ENCODE assay signal across 17 cellular contexts in the genomic region with DNA sequence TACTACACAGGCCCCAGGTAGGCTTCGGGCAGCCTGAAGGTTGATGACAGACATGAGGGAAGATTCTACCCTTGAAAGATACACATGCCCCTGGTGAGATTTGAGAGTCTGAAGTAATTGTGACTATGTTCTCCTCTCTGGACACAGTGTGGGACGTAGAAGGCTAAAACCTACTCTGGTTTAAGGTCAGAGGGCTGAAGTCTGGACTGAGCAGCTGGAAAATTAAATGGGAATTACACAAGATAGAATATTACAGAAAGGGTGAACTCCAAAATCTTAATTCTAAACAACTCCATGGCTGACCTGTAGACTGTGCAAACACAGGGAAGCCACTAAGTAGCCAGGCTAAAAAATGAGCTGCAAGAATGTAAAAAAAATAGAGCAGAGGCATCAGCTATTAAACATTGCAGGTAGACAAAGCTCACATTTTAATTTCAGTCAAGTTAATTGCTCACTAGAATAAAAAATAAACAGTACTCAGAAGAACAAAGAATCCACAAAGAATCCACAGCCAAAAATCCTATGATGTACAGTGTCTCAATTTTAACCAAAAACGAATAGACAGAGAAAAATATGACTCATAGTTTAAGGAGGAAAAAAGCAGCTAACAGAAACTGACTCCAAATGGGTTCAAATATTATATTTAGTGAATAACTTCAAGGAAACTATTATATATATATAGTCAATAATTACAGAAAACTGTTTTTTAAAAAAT.
"Had no signal": no experiment of that assay in that cellular context is flagged by ENCODE, and none has a peak within 500 bp of the region (broad histone marks: within the 10 kb centered on the region; RNA-seq: fewer than 3 reads in every experiment).

No MANE protein-coding gene starts in this region.

- H2AFZ ChIP-seq: hepatocyte had no signal

- H3K4me2 ChIP-seq: hepatocyte had no signal

- H3K36me3 ChIP-seq: cardiac muscle cell, spleen, thoracic aorta, upper lobe of right lung had no signal

- ATAC-seq: activated CD4-positive, alpha-beta T cell treated with anti-CD3 and anti-CD28 coated beads for 36 hours; activated naive CD4-positive, alpha-beta T cell treated with anti-CD3 and anti-CD28 coated beads, Interleukin-2, amount 50 U/mL, for 72 hours; natural killer cell treated with Interleukin-12 subunit alpha and Interleukin-12 subunit beta and Interleukin-15 and Interleukin-18, amount 100 ng/mL, for 72 hours; stimulated activated memory B cell treated with anti-CD40 and anti-IgM and Interleukin-4, amounts not matched to agents 10 μg/mL and 1 μg/mL and 100 μg/mL, for 72 hours; upper lobe of right lung had no signal

- DNase-seq: activated CD4-positive, alpha-beta T cell treated with anti-CD3 and anti-CD28 coated beads for 36 hours; activated CD4-positive, alpha-beta T cell treated with anti-CD3 and anti-CD28 coated beads, Interleukin-2, amount 50 U/mL, for 48 hours; activated gamma-delta T cell treated with Interleukin-2 at 50 U/mL for 16 hours; endodermal cell; mesendoderm; posterior cingulate gyrus; spleen; stimulated activated CD4-positive, alpha-beta T cell treated with anti-CD3 and anti-CD28 coated beads, Interleukin-4, amount 100 ng/mL, for 4 hours; upper lobe of right lung had no signal

- H3K27me3 ChIP-seq: cardiac muscle cell, hepatocyte, spleen, upper lobe of right lung had no signal

- H3K4me1 ChIP-seq: spleen, upper lobe of right lung had no signal

- H3K27ac ChIP-seq: cardiac muscle cell, spleen, thoracic aorta, upper lobe of right lung had no signal

- FAIRE-seq: colon, TTC549 had no signal

- H3K4me3 ChIP-seq: cardiac muscle cell, hepatocyte, spleen, thoracic aorta, upper lobe of right lung had no signal

- H3K9me3 ChIP-seq: spleen, thoracic aorta, upper lobe of right lung had no signal
